8 cellular contexts compared by ENCODE assay signal in the genomic region with DNA sequence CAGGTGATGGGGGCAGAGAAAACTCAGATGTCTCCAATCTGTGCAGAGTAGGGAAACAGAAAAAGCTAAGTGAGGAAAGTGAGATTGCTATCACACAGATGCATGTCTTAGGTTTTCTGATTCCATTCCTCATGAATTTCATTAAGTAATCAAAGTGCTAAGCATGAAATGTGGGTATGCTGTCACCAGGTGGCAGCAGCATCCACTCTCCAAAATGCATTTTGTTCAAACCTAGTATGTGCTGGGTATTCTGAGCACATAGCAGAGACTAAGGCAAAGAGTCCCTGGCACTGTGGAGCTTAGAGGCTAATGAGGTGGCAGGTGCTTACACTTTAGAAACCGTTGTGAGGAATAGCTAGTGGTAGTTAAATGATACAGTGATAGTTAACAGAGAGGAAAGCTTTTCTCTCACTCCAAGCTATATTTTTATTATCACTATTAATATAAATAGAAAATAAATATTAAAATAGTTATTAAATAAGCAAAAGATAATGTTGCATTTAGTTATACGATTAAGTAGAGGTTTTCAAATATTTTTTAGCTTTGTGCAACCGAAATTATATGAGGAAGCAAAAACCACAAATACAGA.
DNase-seq lines count a peak whose midpoint lies in the region; ATAC-seq and TF ChIP-seq lines count a peak whose summit lies in the region.

No MANE protein-coding gene starts in this region.

- H3K27ac ChIP-seq in cardiac muscle cell = no peak overlapping the region

- no peak overlapping the region for H3K4me3 ChIP-seq in cardiac muscle cell

- no peaks in the 10 kb centered on the region for H3K27me3 ChIP-seq in cardiac muscle cell

- DNase-seq in activated gamma-delta T cell treated with Interleukin-2 at 50 U/mL for 16 hours (peak; percentile 13), activated gamma-delta T cell (lab: John Stamatoyannopoulos, UW) (no peak), MV-4-11 (lab: John Stamatoyannopoulos, UW) (peak; percentile 65), cardiac muscle cell (ENCODE audit: low read depth in 1 of 2, low spot score in 1 of 2) (no peak)
- peak; percentile 51 for DNase-seq in activated CD4-positive, alpha-beta T cell treated with anti-CD3 and anti-CD28 coated beads, Interleukin-2, amount 50 U/mL, for 48 hours
- DNase-seq in stimulated activated CD4-positive, alpha-beta T cell treated with anti-CD3 and anti-CD28 coated beads, Interleukin-12 subunit alpha, Interleukin-12 subunit beta, amount 100 ng/mL, for 4 hours = peak; percentile 13

- no peaks in the 10 kb centered on the region for H3K9me3 ChIP-seq in cardiac muscle cell (ENCODE audit: low read depth)

- TF ChIP-seq CTCF in cardiac muscle cell (IDR thresholded peaks at IDR 0.05; ENCODE audit: low read depth, low read length) = peak; percentile 10

- ATAC-seq in GM19035 (IDR thresholded peaks at IDR 0.05; ENCODE audit: unreplicated experiment) (no peak), GM21786 (IDR thresholded peaks at IDR 0.05; ENCODE audit: unreplicated experiment) (no peak)

- H3K36me3 ChIP-seq in cardiac muscle cell = no peaks in the 10 kb centered on the region

- H3K4me1 ChIP-seq in cardiac muscle cell (ENCODE audit: low read depth) = peaks cover 20% of the 10 kb centered on the region

Comparison
In these comparisons a context has a peak if more than half of its experiments do, and no peak if none do; other contexts are left out.
1. DNase-seq: peak in activated gamma-delta T cell treated with Interleukin-2 at 50 U/mL for 16 hours (single experiment), MV-4-11 (single experiment), activated CD4-positive, alpha-beta T cell treated with anti-CD3 and anti-CD28 coated beads, Interleukin-2, amount 50 U/mL, for 48 hours (2 of 2) and stimulated activated CD4-positive, alpha-beta T cell treated with anti-CD3 and anti-CD28 coated beads, Interleukin-12 subunit alpha, Interleukin-12 subunit beta, amount 100 ng/mL, for 4 hours (single experiment); none in activated gamma-delta T cell (single experiment) and cardiac muscle cell (0 of 2).